ENCODE assay signal across 8 cellular contexts in the genomic region with DNA sequence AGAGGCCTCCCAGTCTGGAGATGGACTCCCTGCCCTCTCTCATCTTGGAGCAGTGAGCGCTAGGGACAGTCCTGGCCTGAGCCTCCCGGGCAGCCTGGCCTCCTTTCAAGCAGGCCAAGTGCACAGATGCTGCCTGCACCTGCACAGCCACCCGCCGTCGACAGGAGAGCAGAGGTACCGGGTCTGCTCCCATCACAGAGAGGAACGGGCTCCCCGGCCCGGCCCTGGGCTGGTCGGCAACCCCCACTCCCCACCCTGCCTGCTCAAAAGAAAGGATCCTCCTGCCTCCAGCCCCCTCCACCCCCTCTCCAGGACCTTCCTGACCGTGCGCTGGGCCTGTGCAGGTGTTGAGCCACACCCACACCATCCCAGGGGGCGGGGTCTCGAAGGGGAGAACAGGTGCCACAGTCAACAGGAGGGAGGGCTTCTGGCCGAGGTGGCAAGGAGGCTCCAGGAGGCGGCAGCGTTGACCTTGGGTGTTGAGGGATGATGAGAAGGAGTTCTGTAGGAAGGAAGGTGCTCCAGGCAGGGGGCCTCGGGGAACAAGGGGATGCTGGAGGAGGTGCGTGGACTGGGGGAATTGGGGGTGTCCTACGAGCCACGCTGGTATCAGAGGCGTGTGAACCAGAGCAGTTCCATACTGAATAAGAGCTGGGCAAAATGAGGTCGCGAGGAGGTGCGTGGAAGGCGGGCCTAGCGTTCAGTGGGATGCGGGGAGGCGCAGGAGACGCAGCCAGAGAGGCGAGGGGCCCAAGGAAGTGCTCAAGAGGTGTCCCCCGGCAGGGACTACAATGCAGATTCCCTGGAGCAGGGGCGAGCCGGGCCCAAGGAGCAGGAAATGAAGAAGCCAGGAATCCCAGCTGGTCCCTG. TPM values are rescaled to one million over a fixed set of nuclear protein-coding genes. Genes with fewer than 3 reads are reported as not detected.
DNase-seq lines count a peak whose midpoint lies in the region; ATAC-seq and TF ChIP-seq lines count a peak whose summit lies in the region.

No MANE protein-coding gene starts in this region.

- H3K36me3 Mint-ChIP-seq in activated naive CD8-positive, alpha-beta T cell treated with anti-CD3 and anti-CD28 coated beads for 36 hours: no peaks in the 10 kb centered on the region

- H3K36me3 ChIP-seq in mesendoderm (ENCODE audit: control insufficient read depth, insufficient read depth, low read length): no peaks in the 10 kb centered on the region
- no peaks in the 10 kb centered on the region for H3K36me3 ChIP-seq in ovary

- H3K9me3 Mint-ChIP-seq in activated naive CD8-positive, alpha-beta T cell treated with anti-CD3 and anti-CD28 coated beads for 36 hours: no peaks in the 10 kb centered on the region

- H3K27ac Mint-ChIP-seq in activated naive CD8-positive, alpha-beta T cell treated with anti-CD3 and anti-CD28 coated beads for 36 hours: no peak overlapping the region

- H3K4me3 ChIP-seq in mesendoderm (ENCODE audit: low read length) (no peak overlapping the region), ovary (no peak overlapping the region)

- H3K4me3 Mint-ChIP-seq in activated naive CD8-positive, alpha-beta T cell treated with anti-CD3 and anti-CD28 coated beads for 36 hours: peak overlapping the region; percentile 62

- H3K79me1 ChIP-seq in mesendoderm (ENCODE audit: low read length): no peaks in the 10 kb centered on the region

- H3K9ac ChIP-seq in mesendoderm (ENCODE audit: low read length): no peak overlapping the region

- H3K9me3 ChIP-seq in ovary: no peaks in the 10 kb centered on the region

- no peak overlapping the region for H2AK5ac ChIP-seq in mesendoderm (ENCODE audit: low read length)

- WGBS in mesendoderm (ENCODE audit: extremely low coverage, insufficient coverage, low lambda C conversion rate): no CpG with 5 or more reads among the region's 34 CpGs
- WGBS in ovary, 3 donors: 6 to 11% (median 7%) methylated on average over 30 to 34 of the region's 34 CpGs

- TF ChIP-seq CTCF in ovary (IDR thresholded peaks at IDR 0.05): no peak

- ATAC-seq in GM18909 (IDR thresholded peaks at IDR 0.05; ENCODE audit: poor library complexity, unreplicated experiment): no peak
- no peak for ATAC-seq in HG02885 (IDR thresholded peaks at IDR 0.05; ENCODE audit: poor library complexity, unreplicated experiment)
- ATAC-seq in GM21717 (IDR thresholded peaks at IDR 0.05; ENCODE audit: unreplicated experiment): no peak

- no peak overlapping the region for H2BK120ac ChIP-seq in mesendoderm (ENCODE audit: low read depth, low read length)

- in situ Hi-C loops in G401 (cut with HindIII; ENCODE audit: low sequenced_read_pairs): no loop called here

- no peak overlapping the region for H4K8ac ChIP-seq in mesendoderm (ENCODE audit: low read depth, low read length)

- no peak for TF ChIP-seq POLR2A in ovary (IDR thresholded peaks at IDR 0.05)

- no peak overlapping the region for H3K4ac ChIP-seq in mesendoderm (ENCODE audit: low read depth, low read length)

- H3K4me2 ChIP-seq in mesendoderm (ENCODE audit: low read length): peak overlapping the region; percentile 44

- no peak overlapping the region for H3K23ac ChIP-seq in mesendoderm (ENCODE audit: low read length)

- no peak overlapping the region for H4K5ac ChIP-seq in mesendoderm (ENCODE audit: low read length)

- no peaks in the 10 kb centered on the region for H3K79me2 ChIP-seq in mesendoderm (ENCODE audit: control insufficient read depth, insufficient read depth, low read length)

- H3K4me1 ChIP-seq in mesendoderm (ENCODE audit: control insufficient read depth, low read depth, low read length) (peaks cover 2% of the 10 kb centered on the region), ovary (ENCODE audit: insufficient read depth) (peaks cover 3% of the 10 kb centered on the region)

- intact Hi-C loops in ovary (cut with DNase I): no loop called here

- peaks cover 5% of the 10 kb centered on the region for H3K4me1 Mint-ChIP-seq in activated naive CD8-positive, alpha-beta T cell treated with anti-CD3 and anti-CD28 coated beads for 36 hours

- DNase-seq in G401 (ENCODE audit: low spot score) (peak; percentile 53), NCI-H1105 treated with DMSO at 0.1 percent for 48 hours (lab: John Stamatoyannopoulos, UW) (peak; percentile 41), mesendoderm (peak; percentile 60), ovary (no peak)
- no peak for DNase-seq in activated naive CD8-positive, alpha-beta T cell treated with anti-CD3 and anti-CD28 coated beads for 36 hours

- H3K27ac ChIP-seq in mesendoderm (ENCODE audit: low read depth, low read length) (no peak overlapping the region), ovary (no peak overlapping the region)

- no peak overlapping the region for H2BK15ac ChIP-seq in mesendoderm (replicated peaks; ENCODE audit: low read depth)

- H3K56ac ChIP-seq in mesendoderm (ENCODE audit: low read length): peak overlapping the region; percentile 15

- no peak overlapping the region for H2BK5ac ChIP-seq in mesendoderm (ENCODE audit: low read length)

- H3K27me3 ChIP-seq in mesendoderm (ENCODE audit: insufficient read depth, low read length, poor library complexity) (no peaks in the 10 kb centered on the region), ovary (peaks cover 7% of the 10 kb centered on the region)

- H3K27me3 Mint-ChIP-seq in activated naive CD8-positive, alpha-beta T cell treated with anti-CD3 and anti-CD28 coated beads for 36 hours: peaks cover 6% of the 10 kb centered on the region

- no peak overlapping the region for H3K18ac ChIP-seq in mesendoderm (ENCODE audit: low read length)

- no peak for TF ChIP-seq EP300 in ovary (IDR thresholded peaks at IDR 0.05)

RNA-seq across cellular contexts. Expression of gene CDH15, which starts 1.0 kb away (rescaled TPM):
- total RNA-seq in G401 (2014; rRNA removed; shearing (Covaris generic)): 0.37 TPM in 2 replicates
- total RNA-seq in activated naive CD8-positive, alpha-beta T cell treated with anti-CD3 and anti-CD28 coated beads for 36 hours: not detected
- 0.10 TPM for polyA plus RNA-seq in mesendoderm (2013, experiment 1 of 2)
- polyA plus RNA-seq in mesendoderm (2013, experiment 2 of 2): 0.10 TPM
- total RNA-seq in ovary: under 1 TPM in 3 of 7 donors, not detected in 4; 0.10 to 0.45 (median 0.40) TPM
- under 1 TPM in 1 of 2 donors, not detected in 1; 0.19 TPM for polyA plus RNA-seq in ovary

RNA-seq across cellular contexts. Expression of gene SLC22A31, which starts 29.8 kb away (rescaled TPM):
- total RNA-seq in G401 (2014; rRNA removed; shearing (Covaris generic)): 0.55 and 1.5 TPM in 2 replicates
- total RNA-seq in activated naive CD8-positive, alpha-beta T cell treated with anti-CD3 and anti-CD28 coated beads for 36 hours: not detected
- 2.1 TPM for polyA plus RNA-seq in mesendoderm (2013, experiment 1 of 2)
- polyA plus RNA-seq in mesendoderm (2013, experiment 2 of 2): 2.1 TPM
- total RNA-seq in ovary: 1 to 10 TPM in 5 of 7 donors, under 1 TPM in 1, not detected in 1; 0.94 to 7.8 (median 3.6) TPM
- polyA plus RNA-seq in ovary: 1 to 10 TPM in 1 of 2 donors, not detected in 1; 2.0 TPM

RNA-seq across cellular contexts. Expression of gene ZNF778, which starts 46.9 kb away (rescaled TPM):
- total RNA-seq in G401 (2014; rRNA removed; shearing (Covaris generic)): 8.3 and 23.0 TPM in 2 replicates
- 1 to 10 TPM; 8.9 to 9.6 TPM for total RNA-seq in activated naive CD8-positive, alpha-beta T cell treated with anti-CD3 and anti-CD28 coated beads for 36 hours
- 11.0 TPM for polyA plus RNA-seq in mesendoderm (2013, experiment 1 of 2)
- 11.9 TPM for polyA plus RNA-seq in mesendoderm (2013, experiment 2 of 2)
- 10 to 100 TPM in 3 of 7 donors, 1 to 10 TPM in 4; 7.8 to 71.9 (median 8.4) TPM for total RNA-seq in ovary
- 1 to 10 TPM; 1.8 to 5.0 TPM for polyA plus RNA-seq in ovary

Comparison
In these comparisons a context has a peak if more than half of its experiments do, and no peak if none do; other contexts are left out.
1. DNase-seq: peak in G401 (single experiment), NCI-H1105 treated with DMSO at 0.1 percent for 48 hours (single experiment) and mesendoderm (single experiment); none in activated naive CD8-positive, alpha-beta T cell treated with anti-CD3 and anti-CD28 coated beads for 36 hours (single experiment) and ovary (0 of 5).